Comparison of ENCODE assay signal across 2 cellular contexts in the genomic region with DNA sequence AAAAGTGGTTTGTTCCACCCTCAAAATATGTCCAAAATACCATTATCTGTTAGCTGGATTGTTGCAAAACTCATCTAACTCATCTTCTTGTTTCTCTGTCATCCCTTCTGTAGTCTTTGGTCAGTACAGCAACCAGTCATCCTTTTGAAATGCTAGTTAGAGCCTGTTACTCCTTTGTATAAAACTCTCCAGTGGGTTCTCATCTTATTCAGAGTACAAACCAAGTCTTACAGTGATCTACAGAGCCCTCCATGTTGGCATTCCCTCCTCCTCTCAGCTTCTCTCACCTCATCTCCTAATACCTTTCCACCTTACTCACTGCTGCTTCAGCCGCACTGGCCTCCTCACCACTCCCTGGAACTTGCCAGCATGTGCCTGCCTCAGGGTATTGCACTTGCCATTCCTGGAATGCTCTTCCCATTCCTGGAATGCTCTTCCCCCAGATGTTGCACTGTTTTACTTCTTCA.
TF ChIP-seq lines count a peak whose summit lies in the region.

No MANE protein-coding gene starts in this region.

TF ChIP-seq in HEK293, 187 proteins besides CTCF, POLR2A, EP300 and RAD21 (continued from another document):
- TF ChIP-seq, protein P1, sequence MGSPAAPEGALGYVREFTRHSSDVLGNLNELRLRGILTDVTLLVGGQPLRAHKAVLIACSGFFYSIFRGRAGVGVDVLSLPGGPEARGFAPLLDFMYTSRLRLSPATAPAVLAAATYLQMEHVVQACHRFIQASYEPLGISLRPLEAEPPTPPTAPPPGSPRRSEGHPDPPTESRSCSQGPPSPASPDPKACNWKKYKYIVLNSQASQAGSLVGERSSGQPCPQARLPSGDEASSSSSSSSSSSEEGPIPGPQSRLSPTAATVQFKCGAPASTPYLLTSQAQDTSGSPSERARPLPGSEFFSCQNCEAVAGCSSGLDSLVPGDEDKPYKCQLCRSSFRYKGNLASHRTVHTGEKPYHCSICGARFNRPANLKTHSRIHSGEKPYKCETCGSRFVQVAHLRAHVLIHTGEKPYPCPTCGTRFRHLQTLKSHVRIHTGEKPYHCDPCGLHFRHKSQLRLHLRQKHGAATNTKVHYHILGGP (tag by site-specific recombination; IDR thresholded peaks at IDR 0.05) = peak; percentile 100

TF ChIP-seq in WTC11, 78 proteins besides CTCF, POLR2A, EP300 and RAD21 (continued from another document):
- TF ChIP-seq, protein P2, sequence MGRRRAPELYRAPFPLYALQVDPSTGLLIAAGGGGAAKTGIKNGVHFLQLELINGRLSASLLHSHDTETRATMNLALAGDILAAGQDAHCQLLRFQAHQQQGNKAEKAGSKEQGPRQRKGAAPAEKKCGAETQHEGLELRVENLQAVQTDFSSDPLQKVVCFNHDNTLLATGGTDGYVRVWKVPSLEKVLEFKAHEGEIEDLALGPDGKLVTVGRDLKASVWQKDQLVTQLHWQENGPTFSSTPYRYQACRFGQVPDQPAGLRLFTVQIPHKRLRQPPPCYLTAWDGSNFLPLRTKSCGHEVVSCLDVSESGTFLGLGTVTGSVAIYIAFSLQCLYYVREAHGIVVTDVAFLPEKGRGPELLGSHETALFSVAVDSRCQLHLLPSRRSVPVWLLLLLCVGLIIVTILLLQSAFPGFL (CRISPR knock-in tag; IDR thresholded peaks at IDR 0.05; ENCODE audit: borderline replicate concordance) = no peak
- TF ChIP-seq, protein P3, sequence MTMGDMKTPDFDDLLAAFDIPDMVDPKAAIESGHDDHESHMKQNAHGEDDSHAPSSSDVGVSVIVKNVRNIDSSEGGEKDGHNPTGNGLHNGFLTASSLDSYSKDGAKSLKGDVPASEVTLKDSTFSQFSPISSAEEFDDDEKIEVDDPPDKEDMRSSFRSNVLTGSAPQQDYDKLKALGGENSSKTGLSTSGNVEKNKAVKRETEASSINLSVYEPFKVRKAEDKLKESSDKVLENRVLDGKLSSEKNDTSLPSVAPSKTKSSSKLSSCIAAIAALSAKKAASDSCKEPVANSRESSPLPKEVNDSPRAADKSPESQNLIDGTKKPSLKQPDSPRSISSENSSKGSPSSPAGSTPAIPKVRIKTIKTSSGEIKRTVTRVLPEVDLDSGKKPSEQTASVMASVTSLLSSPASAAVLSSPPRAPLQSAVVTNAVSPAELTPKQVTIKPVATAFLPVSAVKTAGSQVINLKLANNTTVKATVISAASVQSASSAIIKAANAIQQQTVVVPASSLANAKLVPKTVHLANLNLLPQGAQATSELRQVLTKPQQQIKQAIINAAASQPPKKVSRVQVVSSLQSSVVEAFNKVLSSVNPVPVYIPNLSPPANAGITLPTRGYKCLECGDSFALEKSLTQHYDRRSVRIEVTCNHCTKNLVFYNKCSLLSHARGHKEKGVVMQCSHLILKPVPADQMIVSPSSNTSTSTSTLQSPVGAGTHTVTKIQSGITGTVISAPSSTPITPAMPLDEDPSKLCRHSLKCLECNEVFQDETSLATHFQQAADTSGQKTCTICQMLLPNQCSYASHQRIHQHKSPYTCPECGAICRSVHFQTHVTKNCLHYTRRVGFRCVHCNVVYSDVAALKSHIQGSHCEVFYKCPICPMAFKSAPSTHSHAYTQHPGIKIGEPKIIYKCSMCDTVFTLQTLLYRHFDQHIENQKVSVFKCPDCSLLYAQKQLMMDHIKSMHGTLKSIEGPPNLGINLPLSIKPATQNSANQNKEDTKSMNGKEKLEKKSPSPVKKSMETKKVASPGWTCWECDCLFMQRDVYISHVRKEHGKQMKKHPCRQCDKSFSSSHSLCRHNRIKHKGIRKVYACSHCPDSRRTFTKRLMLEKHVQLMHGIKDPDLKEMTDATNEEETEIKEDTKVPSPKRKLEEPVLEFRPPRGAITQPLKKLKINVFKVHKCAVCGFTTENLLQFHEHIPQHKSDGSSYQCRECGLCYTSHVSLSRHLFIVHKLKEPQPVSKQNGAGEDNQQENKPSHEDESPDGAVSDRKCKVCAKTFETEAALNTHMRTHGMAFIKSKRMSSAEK (CRISPR knock-in tag; IDR thresholded peaks at IDR 0.05; ENCODE audit: borderline replicate concordance) = no peak
